In genomic region chr7:151342102-151342646, GRCh38 we compare ENCODE assay signal across 8 cellular contexts. TPM values are rescaled to one million over a fixed set of nuclear protein-coding genes. Genes with fewer than 3 reads are reported as not detected.
DNase-seq lines count a peak whose midpoint lies in the region; ATAC-seq, FAIRE-seq and TF ChIP-seq lines count a peak whose summit lies in the region.

No MANE protein-coding gene starts in this region.

- peak overlapping the region; percentile 68 for H3K27ac ChIP-seq in keratinocyte (ENCODE audit: control insufficient read depth, insufficient read depth, low read length)

- H3K4me3 ChIP-seq in AG04449 (ENCODE audit: low read depth, low read length) (peak overlapping the region; percentile 76), keratinocyte (ENCODE audit: control insufficient read depth in 2 of 3, extremely low read depth in 1 of 3, insufficient read depth in 2 of 3, low read depth in 1 of 3, low read length in 3 of 3) (peak overlapping the region; percentile 71 to 78 (median 77))

- H3K36me3 Mint-ChIP-seq in activated T-helper 1 cell treated with anti-CD3 and anti-CD28 coated beads, Interleukin-12 subunit alpha, Interleukin-12 subunit beta, Interleukin-2, Interleukin-4 antibody, amounts not matched to agents 30 ng/mL and 10 ng/mL and 1 ng/mL, durations not matched to agents 14 hours and 24 hours and 36 hours (ENCODE audit: low read depth): peaks cover 18% of the 10 kb centered on the region

- H3K4me3 Mint-ChIP-seq in activated T-helper 1 cell treated with anti-CD3 and anti-CD28 coated beads, Interleukin-12 subunit alpha, Interleukin-12 subunit beta, Interleukin-2, Interleukin-4 antibody, amounts not matched to agents 30 ng/mL and 10 ng/mL and 1 ng/mL, durations not matched to agents 14 hours and 24 hours and 36 hours: peak overlapping the region; percentile 83

- H3K9me3 ChIP-seq in keratinocyte (ENCODE audit: control insufficient read depth, low read depth, low read length): no peaks in the 10 kb centered on the region

- DNase-seq in AG04449 (ENCODE audit: low read depth, low spot score): no peak
- no peak for DNase-seq in activated T-helper 1 cell treated with anti-CD3 and anti-CD28 coated beads, Interleukin-12 subunit alpha, Interleukin-12 subunit beta, Interleukin-2, Interleukin-4 antibody, amounts not matched to agents 30 ng/mL and 10 ng/mL and 1 ng/mL, durations not matched to agents 14 hours and 24 hours and 36 hours (ENCODE audit: low spot score)
- no peak for DNase-seq in keratinocyte (ENCODE audit: low read depth, low spot score)
- DNase-seq in superior temporal gyrus (ENCODE audit: extremely low spot score): peak; percentile 31
- no peak for DNase-seq in NCI-H2107 treated with DMSO at 0.1 percent for 48 hours (lab: John Stamatoyannopoulos, UW; ENCODE audit: unreplicated experiment)
- no peak for DNase-seq in HuH-7.5 (ENCODE audit: low spot score)

- H3K27ac Mint-ChIP-seq in activated T-helper 1 cell treated with anti-CD3 and anti-CD28 coated beads, Interleukin-12 subunit alpha, Interleukin-12 subunit beta, Interleukin-2, Interleukin-4 antibody, amounts not matched to agents 30 ng/mL and 10 ng/mL and 1 ng/mL, durations not matched to agents 14 hours and 24 hours and 36 hours: peak overlapping the region; percentile 76

- intact Hi-C loops in activated T-helper 1 cell treated with anti-CD3 and anti-CD28 coated beads, Interleukin-12 subunit alpha, Interleukin-12 subunit beta, Interleukin-2, Interleukin-4 antibody, amounts not matched to agents 30 ng/mL and 10 ng/mL and 1 ng/mL, durations not matched to agents 14 hours and 24 hours and 36 hours (cut with micrococcal nuclease): loop anchor here (1.0 to 5.0 kb wide), 4 partner anchors 8 to 1570 kb away; partner anchors contain the start of genes FASTK, TMUB1 and ZNF467

- TF ChIP-seq CTCF in AG04449 (IDR thresholded peaks at IDR 0.05; ENCODE audit: insufficient read depth, low read length, missing control alignments) (no peak), keratinocyte (optimal IDR thresholded peaks at IDR 0.05 in 1 of 3, IDR thresholded peaks at IDR 0.05 in 1 of 3, conservative IDR thresholded peaks at IDR 0.05 in 1 of 3; ENCODE audit: extremely low read depth in 1 of 3, insufficient read depth in 2 of 3, low read length in 3 of 3) (no peak)

- H3K9me3 Mint-ChIP-seq in activated T-helper 1 cell treated with anti-CD3 and anti-CD28 coated beads, Interleukin-12 subunit alpha, Interleukin-12 subunit beta, Interleukin-2, Interleukin-4 antibody, amounts not matched to agents 30 ng/mL and 10 ng/mL and 1 ng/mL, durations not matched to agents 14 hours and 24 hours and 36 hours: no peaks in the 10 kb centered on the region

- peak overlapping the region; percentile 81 for H3K4me2 ChIP-seq in keratinocyte (ENCODE audit: control insufficient read depth, extremely low read depth, insufficient read depth, low read depth, low read length)

- peaks cover 22% of the 10 kb centered on the region for H3K4me1 Mint-ChIP-seq in activated T-helper 1 cell treated with anti-CD3 and anti-CD28 coated beads, Interleukin-12 subunit alpha, Interleukin-12 subunit beta, Interleukin-2, Interleukin-4 antibody, amounts not matched to agents 30 ng/mL and 10 ng/mL and 1 ng/mL, durations not matched to agents 14 hours and 24 hours and 36 hours (ENCODE audit: low read depth)

- no peaks in the 10 kb centered on the region for H3K27me3 ChIP-seq in keratinocyte (ENCODE audit: control insufficient read depth, extremely low read depth, insufficient read depth, low read length)

- peaks cover 0 to 1% of the 10 kb centered on the region in 2 experiments for H3K36me3 ChIP-seq in keratinocyte (ENCODE audit: control insufficient read depth in 2 of 2, extremely low read depth in 1 of 2, insufficient read depth in 2 of 2, low read length in 2 of 2)

- peaks cover 3% of the 10 kb centered on the region for H3K4me1 ChIP-seq in keratinocyte (ENCODE audit: control insufficient read depth, extremely low read depth, insufficient read depth, low read length)

- peaks cover 13% of the 10 kb centered on the region for H3K79me2 ChIP-seq in keratinocyte (ENCODE audit: control insufficient read depth, insufficient read depth, low read length)

- CTCF ChIA-PET in AG04449 (lab: Yijun Ruan, JAX): interaction anchor here (1.0 to 5.2 kb wide), 10 partner anchors 11 to 107 kb away, joined by 3 to 49 read pairs (median 8); no protein-coding TSS in a partner anchor

- no peaks in the 10 kb centered on the region for H3K27me3 Mint-ChIP-seq in activated T-helper 1 cell treated with anti-CD3 and anti-CD28 coated beads, Interleukin-12 subunit alpha, Interleukin-12 subunit beta, Interleukin-2, Interleukin-4 antibody, amounts not matched to agents 30 ng/mL and 10 ng/mL and 1 ng/mL, durations not matched to agents 14 hours and 24 hours and 36 hours (ENCODE audit: insufficient read depth)

- ATAC-seq in GM19023 (IDR thresholded peaks at IDR 0.05; ENCODE audit: unreplicated experiment) (peak; percentile 38), HG03280 (IDR thresholded peaks at IDR 0.05; ENCODE audit: unreplicated experiment) (peak; percentile 60)

- H4K20me1 ChIP-seq in keratinocyte (ENCODE audit: control insufficient read depth, extremely low read depth, insufficient read depth, low read length): no peaks in the 10 kb centered on the region

- H3K9me1 ChIP-seq in keratinocyte (ENCODE audit: control insufficient read depth, extremely low read depth, insufficient read depth, low read length): no peaks in the 10 kb centered on the region

- peak overlapping the region; percentile 73 for H3K9ac ChIP-seq in keratinocyte (ENCODE audit: control insufficient read depth, extremely low read depth, insufficient read depth, low read length)

- dilution Hi-C loops in keratinocyte (cut with MboI; ENCODE audit: extremely low pct_ligation_motif_present, low sequenced_read_pairs): no loop called here

- POLR2A ChIA-PET in AG04449 (lab: Yijun Ruan, JAX): no interaction called here

- H2AFZ ChIP-seq in keratinocyte (ENCODE audit: control insufficient read depth, low read length): peak overlapping the region; percentile 87

- no peak for FAIRE-seq in keratinocyte (lab: Jason Lieb, UNC)

RNA-seq across cellular contexts. Expression of gene NUB1, which starts 0.6 kb away (rescaled TPM):
- 40.3 and 41.2 TPM in 2 replicates for total RNA-seq in activated T-helper 1 cell treated with anti-CD3 and anti-CD28 coated beads, Interleukin-12 subunit alpha, Interleukin-12 subunit beta, Interleukin-2, Interleukin-4 antibody, amounts not matched to agents 30 ng/mL and 10 ng/mL and 1 ng/mL, durations not matched to agents 14 hours and 24 hours and 36 hours
- 27.0 to 34.6 TPM (median 30.6 TPM) in 3 replicates for polyA plus RNA-seq in keratinocyte
- 141 TPM for polyA plus RNA-seq in keratinocyte (2011; ENCODE audit: low read depth)
- polyA plus RNA-seq in keratinocyte (2011; cell fraction: cytosol; rRNA removed): 28.0 and 42.1 TPM in 2 replicates
- polyA plus RNA-seq in keratinocyte (2011; cell fraction: nucleus; rRNA removed): 34.8 and 41.7 TPM in 2 replicates
- polyA plus RNA-seq in keratinocyte (2012; ENCODE audit: low replicate concordance): 29.9 and 36.0 TPM in 2 replicates
- polyA minus RNA-seq in keratinocyte: 13.9 to 23.4 TPM (median 20.4 TPM) in 3 replicates
- 23.8 TPM for polyA minus RNA-seq in keratinocyte (2011; cell fraction: cytosol; rRNA and poly(A)+ RNA removed)
- polyA minus RNA-seq in keratinocyte (2011; cell fraction: nucleus; rRNA and poly(A)+ RNA removed): 20.4 and 21.5 TPM in 2 replicates
